In genomic region chr7:77904252-77904651, GRCh38 we compare ENCODE assay signal across 17 cellular contexts.
"Had no signal": no experiment of that assay in that cellular context is flagged by ENCODE, and none has a peak within 500 bp of the region (broad histone marks: within the 10 kb centered on the region; RNA-seq: fewer than 3 reads in every experiment).

No MANE protein-coding gene starts in this region.

- FAIRE-seq: islet of Langerhans had no signal

- H3K4me3 ChIP-seq: esophagus muscularis mucosa, mucosa of descending colon, smooth muscle cell, transverse colon had no signal

- H3K9me3 Mint-ChIP-seq: activated CD8-positive, alpha-beta T cell treated with anti-CD3 and anti-CD28 coated beads for 36 hours; activated naive CD4-positive, alpha-beta T cell treated with anti-CD3 and anti-CD28 coated beads, Interleukin-2, amount 50 U/mL, for 24 hours; brain; natural killer cell had no signal

- H3K27ac Mint-ChIP-seq: activated CD8-positive, alpha-beta T cell treated with anti-CD3 and anti-CD28 coated beads for 36 hours; activated naive CD4-positive, alpha-beta T cell treated with anti-CD3 and anti-CD28 coated beads, Interleukin-2, amount 50 U/mL, for 24 hours; brain; natural killer cell; progenitor cell of endocrine pancreas had no signal

- ATAC-seq: activated CD8-positive, alpha-beta T cell treated with anti-CD3 and anti-CD28 coated beads for 36 hours; mucosa of descending colon; right cardiac atrium had no signal

- H3K4me2 ChIP-seq: smooth muscle cell had no signal

- DNase-seq: activated CD8-positive, alpha-beta memory T cell treated with anti-CD3 and anti-CD28 coated beads, Interleukin-2, amount 50 U/mL, for 48 hours; amygdala; cerebellar nuclear complex; foreskin keratinocyte; head of caudate nucleus; mammary epithelial cell; natural killer cell; right cardiac atrium; transverse colon had no signal

- H3K27me3 ChIP-seq: esophagus muscularis mucosa, foreskin keratinocyte, transverse colon had no signal

- H3K9me3 ChIP-seq: esophagus muscularis mucosa, mucosa of descending colon, transverse colon had no signal

- H3K27me3 Mint-ChIP-seq: activated CD8-positive, alpha-beta T cell treated with anti-CD3 and anti-CD28 coated beads for 36 hours; activated naive CD4-positive, alpha-beta T cell treated with anti-CD3 and anti-CD28 coated beads, Interleukin-2, amount 50 U/mL, for 24 hours; brain; progenitor cell of endocrine pancreas had no signal

- H3K4me1 ChIP-seq: esophagus muscularis mucosa, foreskin keratinocyte had no signal

- H3K36me3 Mint-ChIP-seq: natural killer cell had no signal

- H3K4me3 Mint-ChIP-seq: activated CD8-positive, alpha-beta T cell treated with anti-CD3 and anti-CD28 coated beads for 36 hours; activated naive CD4-positive, alpha-beta T cell treated with anti-CD3 and anti-CD28 coated beads, Interleukin-2, amount 50 U/mL, for 24 hours; brain; natural killer cell had no signal

- H3K27ac ChIP-seq: esophagus muscularis mucosa, foreskin keratinocyte, transverse colon had no signal
